In the genomic region with DNA sequence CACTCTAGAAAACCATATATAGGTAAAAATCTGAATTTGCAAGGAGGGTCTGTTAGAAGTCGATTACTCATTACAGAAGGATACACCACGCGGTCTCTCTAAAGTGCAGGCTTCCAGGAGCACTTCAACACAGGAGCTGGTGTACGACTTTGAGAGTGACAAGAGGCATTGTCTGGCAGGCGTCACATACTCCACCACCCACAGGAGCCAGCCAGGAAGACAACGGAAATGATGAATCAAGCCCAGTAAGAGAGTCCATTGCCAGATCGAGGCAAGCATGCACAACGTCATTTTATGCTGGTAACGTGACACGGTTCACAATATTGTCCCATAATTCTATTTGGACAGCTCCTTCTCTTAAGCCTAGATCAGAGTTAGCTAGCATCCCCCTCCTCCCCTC, we compare ENCODE assay signal across 21 cellular contexts. TPM values are rescaled to one million over a fixed set of nuclear protein-coding genes. Genes with fewer than 3 reads are reported as not detected.
A peak's percentile ranks its signal among the peaks of the same experiment; 100 is the strongest.
DNase-seq lines count a peak whose midpoint lies in the region; ATAC-seq, FAIRE-seq and TF ChIP-seq lines count a peak whose summit lies in the region.
"Had no signal": no experiment of that assay in that cellular context is flagged by ENCODE, and none has a peak within 500 bp of the region (broad histone marks: within the 10 kb centered on the region; RNA-seq: fewer than 3 reads in every experiment).

No MANE protein-coding gene starts in this region.

- H4K8ac ChIP-seq in H1 (ENCODE audit: extremely low read depth, insufficient read depth, low read length), result no peak overlapping the region

- FAIRE-seq in H1 (lab: Jason Lieb, UNC), result no peak
- FAIRE-seq: A549 had no signal

- no peak overlapping the region for H3K56ac ChIP-seq in H1 (replicated peaks; ENCODE audit: insufficient read length, low read depth, low read length)

- TF ChIP-seq CTCF in H1 (IDR thresholded peaks at IDR 0.05; ENCODE audit: control extremely low read depth in 1 of 3, insufficient read depth in 1 of 3, low read depth in 1 of 3, low read length in 3 of 3), result no peak

- H3K4me3 ChIP-seq in MG63 (no peak overlapping the region), H1 (ENCODE audit: extremely low read depth in 1 of 4, insufficient read depth in 2 of 4, low read depth in 3 of 4, low read length in 4 of 4) (no peak overlapping the region)
- H3K4me3 ChIP-seq: A549, body of pancreas, lower lobe of right lung, vagina had no signal

- CTCF ChIA-PET in H1 (lab: Charles Lee; ENCODE audit: partially characterized antibody), result interaction anchor here (0.9 to 1.3 kb wide), 3 partner anchors 10 to 41 kb away, joined by 3 to 6 read pairs (median 4); no protein-coding TSS in a partner anchor

- no peak overlapping the region for H3K27ac ChIP-seq in H1 (ENCODE audit: low read depth, low read length)
- H3K27ac ChIP-seq: body of pancreas, lower lobe of right lung, vagina had no signal

- H3K9me3 ChIP-seq in MG63 (no peaks in the 10 kb centered on the region; the same call in 1 of the 2 replicates), H1 (ENCODE audit: insufficient read depth in 2 of 2, low read depth in 1 of 2, low read length in 1 of 2) (no peaks in the 10 kb centered on the region)
- H3K9me3 ChIP-seq: body of pancreas, lower lobe of right lung, vagina had no signal

- peak; percentile 9 for DNase-seq in NCI-H345 (lab: John Stamatoyannopoulos, UW)
- DNase-seq in NCI-H345 treated with DMSO at 0.1 percent for 48 hours (lab: John Stamatoyannopoulos, UW; ENCODE audit: unreplicated experiment), result no peak
- DNase-seq in MG63, result peak; percentile 69
- no peak for DNase-seq in H1 (ENCODE audit: low read depth in 1 of 2, low spot score in 2 of 2)
- peak; percentile 2 for DNase-seq in stromal cell of bone marrow (ENCODE audit: low read depth)
- DNase-seq in NCI-H226, result no peak
- DNase-seq in Kasumi-1 (lab: John Stamatoyannopoulos, UW), result no peak
- DNase-seq: activated naive CD4-positive, alpha-beta T cell; body of pancreas; COR-L47; H9; NCI-H2171; stimulated activated CD4-positive, alpha-beta T cell treated with anti-CD3 and anti-CD28 coated beads, Interleukin-4, amount 100 ng/mL, for 24 hours; stimulated activated naive B cell treated with anti-CD40 and anti-IgM and Interleukin-4, amounts not matched to agents 10 μg/mL and 1 μg/mL and 100 μg/mL, for 72 hours had no signal

- H2BK5ac ChIP-seq in H1 (ENCODE audit: low read depth, low read length), result peak overlapping the region; percentile 75; the same call in 1 of the 2 replicates

- H3K36me3 ChIP-seq in MG63, result no peaks in the 10 kb centered on the region
- no peaks in the 10 kb centered on the region for H3K36me3 ChIP-seq in H1 (ENCODE audit: control insufficient read depth in 2 of 4, insufficient read depth in 4 of 4, low read length in 3 of 4)
- H3K36me3 ChIP-seq: lower lobe of right lung, vagina had no signal

- 83% methylated on average over 10 of the region's 10 CpGs; no CpG with 5 or more reads in 1 of the 2 experiments for WGBS in H1 (ENCODE audit: extremely low coverage in 1 of 2, insufficient coverage in 1 of 2, insufficient read length in 1 of 2, insufficient replicate concordance in 2 of 2, low coverage in 1 of 2, low lambda C conversion rate in 2 of 2, missing lambda C conversion rate in 1 of 2), 2 experiments

- H3K79me1 ChIP-seq in H1 (ENCODE audit: low read depth, low read length), result no peaks in the 10 kb centered on the region

- TF ChIP-seq POLR2A in H1 (IDR thresholded peaks at IDR 0.05; ENCODE audit: control extremely low read depth in 1 of 2, low read depth in 2 of 2, low read length in 2 of 2), result no peak

- H3K79me2 ChIP-seq in H1 (ENCODE audit: control insufficient read depth in 1 of 2, insufficient read depth in 2 of 2, low read length in 2 of 2), result no peaks in the 10 kb centered on the region

- no peak overlapping the region for H3K9ac ChIP-seq in H1 (replicated peaks in 1 of 4; ENCODE audit: extremely low read depth in 1 of 4, low read depth in 3 of 4, low read length in 3 of 4)

- no peaks in the 10 kb centered on the region for H4K20me1 ChIP-seq in H1 (replicated peaks in 1 of 2; ENCODE audit: control insufficient read depth in 1 of 2, insufficient read depth in 2 of 2, low read length in 2 of 2)

- H2BK12ac ChIP-seq in H1 (ENCODE audit: low read depth, low read length), result 0 out of 2 replicates have a peak overlapping the region, but pooled peaks have one; percentile 27

- no peak overlapping the region for H3K4me2 ChIP-seq in H1 (ENCODE audit: insufficient read depth in 1 of 2, low read depth in 2 of 2, low read length in 2 of 2)
- H3K4me2 ChIP-seq: A549 had no signal

- H3K23ac ChIP-seq in H1 (ENCODE audit: insufficient read length), result no peak overlapping the region

- no peak for TF ChIP-seq RAD21 in H1 (IDR thresholded peaks at IDR 0.05 in 1 of 2, conservative IDR thresholded peaks at IDR 0.05 in 1 of 2; ENCODE audit: low read depth in 2 of 2, low read length in 2 of 2)

- no peak overlapping the region for H4K5ac ChIP-seq in H1 (ENCODE audit: insufficient read length, low read depth, low read length)

- H2AFZ ChIP-seq in H1 (ENCODE audit: low read length), result no peak overlapping the region

- no peaks in the 10 kb centered on the region for H3K27me3 ChIP-seq in MG63
- peaks cover 0 to 3% (median under 1%) of the 10 kb centered on the region in 4 experiments; a peak in 1 of 7 replicates for H3K27me3 ChIP-seq in H1 (replicated peaks in 1 of 4; ENCODE audit: control insufficient read depth in 3 of 4, extremely low read depth in 1 of 4, insufficient read depth in 3 of 4, low read length in 3 of 4)
- H3K27me3 ChIP-seq: body of pancreas, vagina had no signal

- H3K4ac ChIP-seq in H1 (replicated peaks; ENCODE audit: insufficient read length, low read depth, low read length), result no peak overlapping the region

- no peak overlapping the region for H4K91ac ChIP-seq in H1 (replicated peaks; ENCODE audit: insufficient read length, low read length)

- 0 out of 2 replicates have a peak, but pooled peaks cover 3% of the 10 kb centered on the region for H3K23me2 ChIP-seq in H1 (ENCODE audit: low read depth, low read length)

- POLR2A ChIA-PET in H1 (lab: Charles Lee; ENCODE audit: partially characterized antibody), result interaction anchor here (1.0 kb wide), 1 partner anchor 12 kb away, joined by 4 read pairs; no protein-coding TSS in a partner anchor

- no peak overlapping the region for H3K18ac ChIP-seq in H1 (ENCODE audit: extremely low read depth, low read length)

- TF ChIP-seq EP300 in H1 (IDR thresholded peaks at IDR 0.05; ENCODE audit: borderline replicate concordance in 1 of 2, low read depth in 2 of 2, low read length in 2 of 2), result no peak

- no peak overlapping the region for H2BK120ac ChIP-seq in H1 (replicated peaks; ENCODE audit: low read depth, low read length)

- H2BK20ac ChIP-seq in H1 (ENCODE audit: low read length), result 0 out of 2 replicates have a peak overlapping the region, but pooled peaks have one; percentile 48

- H3K14ac ChIP-seq in H1 (ENCODE audit: insufficient read length), result no peak overlapping the region

- H2BK15ac ChIP-seq in H1 (ENCODE audit: low read length), result no peak overlapping the region; the same call in 1 of the 2 replicates

- no peak for ATAC-seq in HG02759 (IDR thresholded peaks at IDR 0.05; ENCODE audit: unreplicated experiment)
- ATAC-seq: A549; body of pancreas; lower lobe of right lung; sciatic nerve; stimulated activated naive B cell treated with anti-CD40 and anti-IgM and Interleukin-4, amounts not matched to agents 10 μg/mL and 1 μg/mL and 100 μg/mL, for 72 hours had no signal

- H2AK5ac ChIP-seq in H1 (ENCODE audit: low read depth, low read length), result no peak overlapping the region

- peaks cover 8 to 21% (median 18%) of the 10 kb centered on the region in 4 experiments for H3K4me1 ChIP-seq in H1 (replicated peaks in 1 of 4; ENCODE audit: control insufficient read depth in 3 of 4, insufficient read depth in 4 of 4, low read length in 3 of 4)
- H3K4me1 ChIP-seq: lower lobe of right lung had no signal

TF ChIP-seq in H1, 55 proteins besides CTCF, POLR2A, EP300 and RAD21 (continues in another document):
- TF ChIP-seq SP4 (IDR thresholded peaks at IDR 0.05; ENCODE audit: low read length), result no peak
- no peak for TF ChIP-seq SIRT6 (IDR thresholded peaks at IDR 0.05; ENCODE audit: low read length)
- TF ChIP-seq ZNF274 (IDR thresholded peaks at IDR 0.05; ENCODE audit: borderline replicate concordance, extremely low read depth, low read length), result no peak
- no peak for TF ChIP-seq KDM5A (IDR thresholded peaks at IDR 0.05; ENCODE audit: low read length)
- TF ChIP-seq SP2 (IDR thresholded peaks at IDR 0.05; ENCODE audit: low read length), result no peak
- no peak for TF ChIP-seq RNF2 (IDR thresholded peaks at IDR 0.05; ENCODE audit: borderline replicate concordance, low read depth, low read length, missing control alignments, poor library complexity, severe bottlenecking)
- TF ChIP-seq GABPA (IDR thresholded peaks at IDR 0.05; ENCODE audit: borderline replicate concordance, insufficient read depth, low read length), result no peak
- TF ChIP-seq BRCA1 (IDR thresholded peaks at IDR 0.05; ENCODE audit: low read depth, low read length), result no peak
- TF ChIP-seq NANOG (IDR thresholded peaks at IDR 0.05; ENCODE audit: insufficient read depth, low read depth, low read length, poor library complexity, severe bottlenecking), result no peak
- no peak for TF ChIP-seq POU5F1 (IDR thresholded peaks at IDR 0.05; ENCODE audit: low read depth, low read length)
- TF ChIP-seq BCL11A (IDR thresholded peaks at IDR 0.05; ENCODE audit: low read depth in 2 of 2, low read length in 2 of 2), result no peak
- TF ChIP-seq RFX5 (IDR thresholded peaks at IDR 0.05; ENCODE audit: borderline replicate concordance, low read depth, low read length), result no peak
- no peak for TF ChIP-seq MAFK (IDR thresholded peaks at IDR 0.05; ENCODE audit: low read depth, low read length)
- no peak for TF ChIP-seq KDM1A (IDR thresholded peaks at IDR 0.05; ENCODE audit: borderline replicate concordance, low read length)
- no peak for TF ChIP-seq HDAC6 (IDR thresholded peaks at IDR 0.05; ENCODE audit: low read depth, low read length)
- no peak for TF ChIP-seq EGR1 (IDR thresholded peaks at IDR 0.05; ENCODE audit: borderline replicate concordance, low read depth, low read length)
- TF ChIP-seq RXRA (IDR thresholded peaks at IDR 0.05; ENCODE audit: insufficient read depth, low read depth, low read length), result no peak

RNA-seq across cellular contexts. Expression of a gene that starts 15.0 kb away (rescaled TPM):
- not detected in 2 replicates for total RNA-seq in MG63 (2014; rRNA removed; shearing (Covaris generic); ENCODE audit: low replicate concordance)
- 5.6 and 5.9 TPM in 2 replicates for total RNA-seq in H1 (2021; fragmentation: NEBNext Ultra II Directional; extraction: Animal tissue kit (Norgen Biotek cat#: 25700))
- 3.6 and 5.3 TPM in 2 replicates for polyA plus RNA-seq in H1 (2011; rRNA removed)
- 2.7 TPM for polyA plus RNA-seq in H1 (2011; cell fraction: cytosol; rRNA removed)
- 3.2 TPM for polyA plus RNA-seq in H1 (2011; cell fraction: nucleus; rRNA removed)
- polyA plus RNA-seq in H1 (2012, experiment 1 of 2), result 2.5 to 4.2 TPM (median 3.9 TPM) in 4 replicates
- polyA plus RNA-seq in H1 (2012, experiment 2 of 2), result 4.1 TPM
- polyA plus RNA-seq in H1 (2013, experiment 1 of 2), result 3.8 TPM
- polyA plus RNA-seq in H1 (2013, experiment 2 of 2), result 4.1 TPM
- polyA minus RNA-seq in H1 (2011; rRNA and poly(A)+ RNA removed), result 1.4 and 2.0 TPM in 2 replicates
- 2.6 TPM for polyA minus RNA-seq in H1 (2011; cell fraction: cytosol; rRNA and poly(A)+ RNA removed)
- polyA minus RNA-seq in H1 (2011; cell fraction: nucleus; rRNA and poly(A)+ RNA removed), result 1.2 TPM
- total RNA-seq: fibroblast of lung; T-helper 1 cell treated with Interleukin-12 subunit alpha and Interleukin-12 subunit beta and Interleukin-4 antibody, amounts not matched to agents 30 ng/mL and 1 ng/mL, for 36 hours had no signal
- polyA plus RNA-seq: fibroblast of lung had no signal

Comparison
In these comparisons a context has a peak if more than half of its experiments do, and no peak if none do; other contexts are left out.
1. DNase-seq: peak in NCI-H345 (single experiment), MG63 (single experiment) and stromal cell of bone marrow (single experiment); none in NCI-H345 treated with DMSO at 0.1 percent for 48 hours (single experiment), H1 (0 of 2), NCI-H226 (single experiment) and Kasumi-1 (0 of 2).